1 cellular context compared by ENCODE assay signal in the genomic region with DNA sequence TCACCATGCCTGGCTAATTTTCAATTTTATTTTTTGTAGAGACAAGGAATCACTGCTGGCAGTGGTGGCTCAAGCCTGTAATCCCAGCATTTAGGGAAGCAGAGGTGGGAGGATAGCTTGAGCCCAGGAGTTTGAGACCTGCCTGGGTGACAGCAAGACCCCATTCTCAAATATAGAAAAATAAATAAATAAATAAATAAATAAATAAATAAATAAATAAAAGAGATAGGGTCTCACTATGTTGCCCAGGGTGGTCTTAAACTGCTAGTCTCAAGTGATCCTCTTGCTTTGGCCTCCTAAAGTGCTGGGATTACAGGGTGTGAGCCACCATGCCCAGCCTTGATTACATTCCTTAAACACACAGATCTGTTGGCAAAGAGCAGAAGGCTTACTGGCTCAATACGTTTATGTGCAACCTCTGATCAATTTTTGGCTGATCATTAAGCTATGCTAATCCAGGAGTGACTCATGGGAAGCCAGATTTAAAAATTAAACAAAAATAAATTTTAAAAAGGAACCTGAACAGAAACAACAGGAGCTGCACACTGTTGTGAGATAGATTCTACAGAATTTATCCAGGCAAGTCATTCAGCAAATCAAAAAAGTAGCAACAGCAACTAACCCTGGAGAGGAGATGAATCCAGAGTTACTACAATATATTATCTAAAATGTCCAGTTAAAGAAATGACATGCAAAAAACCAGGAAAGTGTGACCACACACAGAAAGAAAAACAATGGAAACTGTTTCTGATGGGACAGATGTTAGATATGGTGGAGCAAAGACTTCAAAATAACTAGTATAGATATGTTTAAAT.
TF ChIP-seq lines count a peak whose summit lies in the region.

No MANE protein-coding gene starts in this region.

TF ChIP-seq in HEK293, 187 proteins besides CTCF, POLR2A, EP300 and RAD21 (continued from another document and continues in another):
- TF ChIP-seq, protein P1, sequence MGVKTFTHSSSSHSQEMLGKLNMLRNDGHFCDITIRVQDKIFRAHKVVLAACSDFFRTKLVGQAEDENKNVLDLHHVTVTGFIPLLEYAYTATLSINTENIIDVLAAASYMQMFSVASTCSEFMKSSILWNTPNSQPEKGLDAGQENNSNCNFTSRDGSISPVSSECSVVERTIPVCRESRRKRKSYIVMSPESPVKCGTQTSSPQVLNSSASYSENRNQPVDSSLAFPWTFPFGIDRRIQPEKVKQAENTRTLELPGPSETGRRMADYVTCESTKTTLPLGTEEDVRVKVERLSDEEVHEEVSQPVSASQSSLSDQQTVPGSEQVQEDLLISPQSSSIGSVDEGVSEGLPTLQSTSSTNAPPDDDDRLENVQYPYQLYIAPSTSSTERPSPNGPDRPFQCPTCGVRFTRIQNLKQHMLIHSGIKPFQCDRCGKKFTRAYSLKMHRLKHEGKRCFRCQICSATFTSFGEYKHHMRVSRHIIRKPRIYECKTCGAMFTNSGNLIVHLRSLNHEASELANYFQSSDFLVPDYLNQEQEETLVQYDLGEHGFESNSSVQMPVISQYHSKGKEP (tag by site-specific recombination; IDR thresholded peaks at IDR 0.05) = no peak
- TF ChIP-seq ZXDB (tag by site-specific recombination; IDR thresholded peaks at IDR 0.05) (peak; percentile 50; the same call in 1 of the 2 replicates), KLF8 (tag by site-specific recombination; IDR thresholded peaks at IDR 0.05) (no peak), ZNF157 (tag by site-specific recombination; IDR thresholded peaks at IDR 0.05) (no peak), ZNF560 (tag by site-specific recombination; IDR thresholded peaks at IDR 0.05; ENCODE audit: borderline replicate concordance) (peak; percentile 56; the same call in 1 of the 2 replicates), ZNF529 (tag by site-specific recombination; IDR thresholded peaks at IDR 0.05; ENCODE audit: insufficient replicate concordance) (peak; percentile 46), ZNF549 (tag by site-specific recombination; IDR thresholded peaks at IDR 0.05) (no peak), ZNF350 (tag by site-specific recombination; IDR thresholded peaks at IDR 0.05) (no peak), ZNF121 (tag by site-specific recombination; IDR thresholded peaks at IDR 0.05) (0 out of 2 replicates have a peak, but pooled peaks have one; percentile 37), ZNF2 (tag by site-specific recombination; IDR thresholded peaks at IDR 0.05) (no peak), RBAK (tag by site-specific recombination; IDR thresholded peaks at IDR 0.05) (no peak), MYNN (tag by site-specific recombination; IDR thresholded peaks at IDR 0.05; ENCODE audit: borderline replicate concordance) (no peak), TCF7L2 (IDR thresholded peaks at IDR 0.05; ENCODE audit: borderline replicate concordance, low read depth, low read length) (no peak), KLF16 (tag by site-specific recombination; IDR thresholded peaks at IDR 0.05) (no peak), KLF10 (tag by site-specific recombination; IDR thresholded peaks at IDR 0.05) (no peak), TRIM28 (IDR thresholded peaks at IDR 0.05; ENCODE audit: borderline replicate concordance, low read length) (no peak), ZNF626 (tag by site-specific recombination; IDR thresholded peaks at IDR 0.05) (no peak), ZNF707 (tag by site-specific recombination; IDR thresholded peaks at IDR 0.05) (no peak), ZNF830 (tag by site-specific recombination; IDR thresholded peaks at IDR 0.05; ENCODE audit: low read depth) (no peak), ZNF140 (tag by site-specific recombination; IDR thresholded peaks at IDR 0.05) (peak; percentile 65), OSR2 (tag by site-specific recombination; IDR thresholded peaks at IDR 0.05) (no peak), ZNF747 (tag by site-specific recombination; IDR thresholded peaks at IDR 0.05) (no peak), HOXA7 (CRISPR knock-in tag; IDR thresholded peaks at IDR 0.05; ENCODE audit: borderline replicate concordance) (no peak), ZNF837 (tag by site-specific recombination; IDR thresholded peaks at IDR 0.05) (no peak), REPIN1 (tag by site-specific recombination; IDR thresholded peaks at IDR 0.05; ENCODE audit: low read depth) (no peak), ZNF202 (tag by site-specific recombination; IDR thresholded peaks at IDR 0.05; ENCODE audit: borderline replicate concordance) (no peak)
- TF ChIP-seq, protein P2, sequence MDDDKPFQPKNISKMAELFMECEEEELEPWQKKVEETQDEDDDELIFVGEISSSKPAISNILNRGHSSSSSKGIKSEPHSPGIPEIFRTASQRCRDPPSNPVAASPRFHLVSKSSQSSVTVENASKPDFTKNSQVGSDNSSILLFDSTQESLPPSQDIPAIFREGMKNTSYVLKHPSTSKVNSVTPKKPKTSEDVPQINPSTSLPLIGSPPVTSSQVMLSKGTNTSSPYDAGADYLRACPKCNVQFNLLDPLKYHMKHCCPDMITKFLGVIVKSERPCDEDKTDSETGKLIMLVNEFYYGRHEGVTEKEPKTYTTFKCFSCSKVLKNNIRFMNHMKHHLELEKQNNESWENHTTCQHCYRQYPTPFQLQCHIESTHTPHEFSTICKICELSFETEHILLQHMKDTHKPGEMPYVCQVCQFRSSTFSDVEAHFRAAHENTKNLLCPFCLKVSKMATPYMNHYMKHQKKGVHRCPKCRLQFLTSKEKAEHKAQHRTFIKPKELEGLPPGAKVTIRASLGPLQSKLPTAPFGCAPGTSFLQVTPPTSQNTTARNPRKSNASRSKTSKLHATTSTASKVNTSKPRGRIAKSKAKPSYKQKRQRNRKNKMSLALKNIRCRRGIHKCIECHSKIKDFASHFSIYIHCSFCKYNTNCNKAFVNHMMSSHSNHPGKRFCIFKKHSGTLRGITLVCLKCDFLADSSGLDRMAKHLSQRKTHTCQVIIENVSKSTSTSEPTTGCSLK (tag by site-specific recombination; IDR thresholded peaks at IDR 0.05) = no peak
- TF ChIP-seq, protein P3, sequence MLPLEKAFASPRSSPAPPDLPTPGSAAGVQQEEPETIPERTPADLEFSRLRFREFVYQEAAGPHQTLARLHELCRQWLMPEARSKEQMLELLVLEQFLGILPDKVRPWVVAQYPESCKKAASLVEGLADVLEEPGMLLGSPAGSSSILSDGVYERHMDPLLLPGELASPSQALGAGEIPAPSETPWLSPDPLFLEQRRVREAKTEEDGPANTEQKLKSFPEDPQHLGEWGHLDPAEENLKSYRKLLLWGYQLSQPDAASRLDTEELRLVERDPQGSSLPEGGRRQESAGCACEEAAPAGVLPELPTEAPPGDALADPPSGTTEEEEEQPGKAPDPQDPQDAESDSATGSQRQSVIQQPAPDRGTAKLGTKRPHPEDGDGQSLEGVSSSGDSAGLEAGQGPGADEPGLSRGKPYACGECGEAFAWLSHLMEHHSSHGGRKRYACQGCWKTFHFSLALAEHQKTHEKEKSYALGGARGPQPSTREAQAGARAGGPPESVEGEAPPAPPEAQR (tag by site-specific recombination; IDR thresholded peaks at IDR 0.05) = no peak
- TF ChIP-seq, protein P4, sequence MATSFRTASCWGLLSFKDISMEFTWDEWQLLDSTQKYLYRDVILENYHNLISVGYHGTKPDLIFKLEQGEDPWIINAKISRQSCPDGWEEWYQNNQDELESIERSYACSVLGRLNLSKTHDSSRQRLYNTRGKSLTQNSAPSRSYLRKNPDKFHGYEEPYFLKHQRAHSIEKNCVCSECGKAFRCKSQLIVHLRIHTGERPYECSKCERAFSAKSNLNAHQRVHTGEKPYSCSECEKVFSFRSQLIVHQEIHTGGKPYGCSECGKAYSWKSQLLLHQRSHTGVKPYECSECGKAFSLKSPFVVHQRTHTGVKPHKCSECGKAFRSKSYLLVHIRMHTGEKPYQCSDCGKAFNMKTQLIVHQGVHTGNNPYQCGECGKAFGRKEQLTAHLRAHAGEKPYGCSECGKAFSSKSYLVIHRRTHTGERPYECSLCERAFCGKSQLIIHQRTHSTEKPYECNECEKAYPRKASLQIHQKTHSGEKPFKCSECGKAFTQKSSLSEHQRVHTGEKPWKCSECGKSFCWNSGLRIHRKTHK (tag by site-specific recombination; IDR thresholded peaks at IDR 0.05) = no peak
- TF ChIP-seq, protein P5, sequence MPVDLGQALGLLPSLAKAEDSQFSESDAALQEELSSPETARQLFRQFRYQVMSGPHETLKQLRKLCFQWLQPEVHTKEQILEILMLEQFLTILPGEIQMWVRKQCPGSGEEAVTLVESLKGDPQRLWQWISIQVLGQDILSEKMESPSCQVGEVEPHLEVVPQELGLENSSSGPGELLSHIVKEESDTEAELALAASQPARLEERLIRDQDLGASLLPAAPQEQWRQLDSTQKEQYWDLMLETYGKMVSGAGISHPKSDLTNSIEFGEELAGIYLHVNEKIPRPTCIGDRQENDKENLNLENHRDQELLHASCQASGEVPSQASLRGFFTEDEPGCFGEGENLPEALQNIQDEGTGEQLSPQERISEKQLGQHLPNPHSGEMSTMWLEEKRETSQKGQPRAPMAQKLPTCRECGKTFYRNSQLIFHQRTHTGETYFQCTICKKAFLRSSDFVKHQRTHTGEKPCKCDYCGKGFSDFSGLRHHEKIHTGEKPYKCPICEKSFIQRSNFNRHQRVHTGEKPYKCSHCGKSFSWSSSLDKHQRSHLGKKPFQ (tag by site-specific recombination; IDR thresholded peaks at IDR 0.05) = no peak
- TF ChIP-seq, protein P6, sequence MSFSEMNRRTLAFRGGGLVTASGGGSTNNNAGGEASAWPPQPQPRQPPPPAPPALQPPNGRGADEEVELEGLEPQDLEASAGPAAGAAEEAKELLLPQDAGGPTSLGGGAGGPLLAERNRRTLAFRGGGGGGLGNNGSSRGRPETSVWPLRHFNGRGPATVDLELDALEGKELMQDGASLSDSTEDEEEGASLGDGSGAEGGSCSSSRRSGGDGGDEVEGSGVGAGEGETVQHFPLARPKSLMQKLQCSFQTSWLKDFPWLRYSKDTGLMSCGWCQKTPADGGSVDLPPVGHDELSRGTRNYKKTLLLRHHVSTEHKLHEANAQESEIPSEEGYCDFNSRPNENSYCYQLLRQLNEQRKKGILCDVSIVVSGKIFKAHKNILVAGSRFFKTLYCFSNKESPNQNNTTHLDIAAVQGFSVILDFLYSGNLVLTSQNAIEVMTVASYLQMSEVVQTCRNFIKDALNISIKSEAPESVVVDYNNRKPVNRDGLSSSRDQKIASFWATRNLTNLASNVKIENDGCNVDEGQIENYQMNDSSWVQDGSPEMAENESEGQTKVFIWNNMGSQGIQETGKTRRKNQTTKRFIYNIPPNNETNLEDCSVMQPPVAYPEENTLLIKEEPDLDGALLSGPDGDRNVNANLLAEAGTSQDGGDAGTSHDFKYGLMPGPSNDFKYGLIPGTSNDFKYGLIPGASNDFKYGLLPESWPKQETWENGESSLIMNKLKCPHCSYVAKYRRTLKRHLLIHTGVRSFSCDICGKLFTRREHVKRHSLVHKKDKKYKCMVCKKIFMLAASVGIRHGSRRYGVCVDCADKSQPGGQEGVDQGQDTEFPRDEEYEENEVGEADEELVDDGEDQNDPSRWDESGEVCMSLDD (tag by site-specific recombination; IDR thresholded peaks at IDR 0.05) = no peak
- TF ChIP-seq, protein P7, sequence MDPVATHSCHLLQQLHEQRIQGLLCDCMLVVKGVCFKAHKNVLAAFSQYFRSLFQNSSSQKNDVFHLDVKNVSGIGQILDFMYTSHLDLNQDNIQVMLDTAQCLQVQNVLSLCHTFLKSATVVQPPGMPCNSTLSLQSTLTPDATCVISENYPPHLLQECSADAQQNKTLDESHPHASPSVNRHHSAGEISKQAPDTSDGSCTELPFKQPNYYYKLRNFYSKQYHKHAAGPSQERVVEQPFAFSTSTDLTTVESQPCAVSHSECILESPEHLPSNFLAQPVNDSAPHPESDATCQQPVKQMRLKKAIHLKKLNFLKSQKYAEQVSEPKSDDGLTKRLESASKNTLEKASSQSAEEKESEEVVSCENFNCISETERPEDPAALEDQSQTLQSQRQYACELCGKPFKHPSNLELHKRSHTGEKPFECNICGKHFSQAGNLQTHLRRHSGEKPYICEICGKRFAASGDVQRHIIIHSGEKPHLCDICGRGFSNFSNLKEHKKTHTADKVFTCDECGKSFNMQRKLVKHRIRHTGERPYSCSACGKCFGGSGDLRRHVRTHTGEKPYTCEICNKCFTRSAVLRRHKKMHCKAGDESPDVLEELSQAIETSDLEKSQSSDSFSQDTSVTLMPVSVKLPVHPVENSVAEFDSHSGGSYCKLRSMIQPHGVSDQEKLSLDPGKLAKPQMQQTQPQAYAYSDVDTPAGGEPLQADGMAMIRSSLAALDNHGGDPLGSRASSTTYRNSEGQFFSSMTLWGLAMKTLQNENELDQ (tag by site-specific recombination; IDR thresholded peaks at IDR 0.05; ENCODE audit: low read depth) = no peak
- TF ChIP-seq, protein P8, sequence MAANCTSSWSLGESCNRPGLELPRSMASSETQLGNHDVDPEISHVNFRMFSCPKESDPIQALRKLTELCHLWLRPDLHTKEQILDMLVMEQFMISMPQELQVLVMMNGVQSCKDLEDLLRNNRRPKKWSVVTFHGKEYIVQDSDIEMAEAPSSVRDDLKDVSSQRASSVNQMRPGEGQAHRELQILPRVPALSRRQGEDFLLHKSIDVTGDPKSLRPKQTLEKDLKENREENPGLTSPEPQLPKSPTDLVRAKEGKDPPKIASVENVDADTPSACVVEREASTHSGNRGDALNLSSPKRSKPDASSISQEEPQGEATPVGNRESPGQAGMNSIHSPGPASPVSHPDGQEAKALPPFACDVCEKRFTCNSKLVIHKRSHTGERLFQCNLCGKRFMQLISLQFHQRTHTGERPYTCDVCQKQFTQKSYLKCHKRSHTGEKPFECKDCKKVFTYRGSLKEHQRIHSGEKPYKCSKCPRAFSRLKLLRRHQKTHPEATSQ (tag by site-specific recombination; IDR thresholded peaks at IDR 0.05) = no peak
- TF ChIP-seq, protein P9, sequence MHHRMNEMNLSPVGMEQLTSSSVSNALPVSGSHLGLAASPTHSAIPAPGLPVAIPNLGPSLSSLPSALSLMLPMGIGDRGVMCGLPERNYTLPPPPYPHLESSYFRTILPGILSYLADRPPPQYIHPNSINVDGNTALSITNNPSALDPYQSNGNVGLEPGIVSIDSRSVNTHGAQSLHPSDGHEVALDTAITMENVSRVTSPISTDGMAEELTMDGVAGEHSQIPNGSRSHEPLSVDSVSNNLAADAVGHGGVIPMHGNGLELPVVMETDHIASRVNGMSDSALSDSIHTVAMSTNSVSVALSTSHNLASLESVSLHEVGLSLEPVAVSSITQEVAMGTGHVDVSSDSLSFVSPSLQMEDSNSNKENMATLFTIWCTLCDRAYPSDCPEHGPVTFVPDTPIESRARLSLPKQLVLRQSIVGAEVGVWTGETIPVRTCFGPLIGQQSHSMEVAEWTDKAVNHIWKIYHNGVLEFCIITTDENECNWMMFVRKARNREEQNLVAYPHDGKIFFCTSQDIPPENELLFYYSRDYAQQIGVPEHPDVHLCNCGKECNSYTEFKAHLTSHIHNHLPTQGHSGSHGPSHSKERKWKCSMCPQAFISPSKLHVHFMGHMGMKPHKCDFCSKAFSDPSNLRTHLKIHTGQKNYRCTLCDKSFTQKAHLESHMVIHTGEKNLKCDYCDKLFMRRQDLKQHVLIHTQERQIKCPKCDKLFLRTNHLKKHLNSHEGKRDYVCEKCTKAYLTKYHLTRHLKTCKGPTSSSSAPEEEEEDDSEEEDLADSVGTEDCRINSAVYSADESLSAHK (tag by site-specific recombination; IDR thresholded peaks at IDR 0.05) = no peak
- TF ChIP-seq, protein P10, sequence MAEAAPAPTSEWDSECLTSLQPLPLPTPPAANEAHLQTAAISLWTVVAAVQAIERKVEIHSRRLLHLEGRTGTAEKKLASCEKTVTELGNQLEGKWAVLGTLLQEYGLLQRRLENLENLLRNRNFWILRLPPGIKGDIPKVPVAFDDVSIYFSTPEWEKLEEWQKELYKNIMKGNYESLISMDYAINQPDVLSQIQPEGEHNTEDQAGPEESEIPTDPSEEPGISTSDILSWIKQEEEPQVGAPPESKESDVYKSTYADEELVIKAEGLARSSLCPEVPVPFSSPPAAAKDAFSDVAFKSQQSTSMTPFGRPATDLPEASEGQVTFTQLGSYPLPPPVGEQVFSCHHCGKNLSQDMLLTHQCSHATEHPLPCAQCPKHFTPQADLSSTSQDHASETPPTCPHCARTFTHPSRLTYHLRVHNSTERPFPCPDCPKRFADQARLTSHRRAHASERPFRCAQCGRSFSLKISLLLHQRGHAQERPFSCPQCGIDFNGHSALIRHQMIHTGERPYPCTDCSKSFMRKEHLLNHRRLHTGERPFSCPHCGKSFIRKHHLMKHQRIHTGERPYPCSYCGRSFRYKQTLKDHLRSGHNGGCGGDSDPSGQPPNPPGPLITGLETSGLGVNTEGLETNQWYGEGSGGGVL (tag by site-specific recombination; IDR thresholded peaks at IDR 0.05) = no peak
